1 cellular context compared by ENCODE assay signal in genomic region chr19:41397086-41398041, GRCh38.
TF ChIP-seq lines count a peak whose summit lies in the region.

TSS of gene BCKDHA (plus strand) at chr19:41397818. CDS start at chr19:41397828, 10 bp downstream.
TSS of gene EXOSC5 (minus strand) at chr19:41397359. CDS start at chr19:41397328, 31 bp downstream.

TF ChIP-seq in A549, 52 proteins besides CTCF, POLR2A, EP300 and RAD21 (continued from another document):
- TF ChIP-seq, protein P1, sequence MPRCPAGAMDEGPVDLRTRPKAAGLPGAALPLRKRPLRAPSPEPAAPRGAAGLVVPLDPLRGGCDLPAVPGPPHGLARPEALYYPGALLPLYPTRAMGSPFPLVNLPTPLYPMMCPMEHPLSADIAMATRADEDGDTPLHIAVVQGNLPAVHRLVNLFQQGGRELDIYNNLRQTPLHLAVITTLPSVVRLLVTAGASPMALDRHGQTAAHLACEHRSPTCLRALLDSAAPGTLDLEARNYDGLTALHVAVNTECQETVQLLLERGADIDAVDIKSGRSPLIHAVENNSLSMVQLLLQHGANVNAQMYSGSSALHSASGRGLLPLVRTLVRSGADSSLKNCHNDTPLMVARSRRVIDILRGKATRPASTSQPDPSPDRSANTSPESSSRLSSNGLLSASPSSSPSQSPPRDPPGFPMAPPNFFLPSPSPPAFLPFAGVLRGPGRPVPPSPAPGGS (IDR thresholded peaks at IDR 0.05): peak; percentile 59; the same call in 2 of the 3 replicates
- TF ChIP-seq TP53 (CRISPR knock-in tag; IDR thresholded peaks at IDR 0.05) (peak; percentile 74), E2F6 (IDR thresholded peaks at IDR 0.05; ENCODE audit: borderline replicate concordance, low read depth) (peak; percentile 99), FOSB (CRISPR knock-in tag; IDR thresholded peaks at IDR 0.05) (0 out of 2 replicates have a peak, but pooled peaks have one; percentile 51), HOXB13 (CRISPR knock-in tag; IDR thresholded peaks at IDR 0.05; ENCODE audit: low read depth) (peak; percentile 37; the same call in 1 of the 2 replicates), HOXB5 (CRISPR knock-in tag; IDR thresholded peaks at IDR 0.05) (peak; percentile 56; the same call in 1 of the 2 replicates), CEBPB (IDR thresholded peaks at IDR 0.05) (no peak), MYC (IDR thresholded peaks at IDR 0.05; ENCODE audit: borderline replicate concordance, low read length) (peak; percentile 100), KDM5A (IDR thresholded peaks at IDR 0.05) (peak; percentile 94), PHF8 (IDR thresholded peaks at IDR 0.05; ENCODE audit: borderline replicate concordance, low read depth) (peak; percentile 82; the same call in 1 of the 2 replicates), JUNB (IDR thresholded peaks at IDR 0.05) (no peak), HEYL (CRISPR knock-in tag; IDR thresholded peaks at IDR 0.05) (peak; percentile 76), MAX (IDR thresholded peaks at IDR 0.05) (peak; percentile 100)
- TF ChIP-seq, protein P2, sequence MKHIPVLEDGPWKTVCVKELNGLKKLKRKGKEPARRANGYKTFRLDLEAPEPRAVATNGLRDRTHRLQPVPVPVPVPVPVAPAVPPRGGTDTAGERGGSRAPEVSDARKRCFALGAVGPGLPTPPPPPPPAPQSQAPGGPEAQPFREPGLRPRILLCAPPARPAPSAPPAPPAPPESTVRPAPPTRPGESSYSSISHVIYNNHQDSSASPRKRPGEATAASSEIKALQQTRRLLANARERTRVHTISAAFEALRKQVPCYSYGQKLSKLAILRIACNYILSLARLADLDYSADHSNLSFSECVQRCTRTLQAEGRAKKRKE (CRISPR knock-in tag; IDR thresholded peaks at IDR 0.05; ENCODE audit: low read depth): peak; percentile 87
